24 cellular contexts compared by ENCODE assay signal in genomic region chr10:90734415-90734814, GRCh38.
DNase-seq lines count a peak whose midpoint lies in the region; ATAC-seq and TF ChIP-seq lines count a peak whose summit lies in the region.
"Had no signal": no experiment of that assay in that cellular context is flagged by ENCODE, and none has a peak within 500 bp of the region (broad histone marks: within the 10 kb centered on the region; RNA-seq: fewer than 3 reads in every experiment).

No MANE protein-coding gene starts in this region.

- POLR2A ChIA-PET in WTC11 (lab: Charles Lee) = no interaction called here

- H3K4me2 ChIP-seq in GM23338 (no peak overlapping the region), neural progenitor cell (peak overlapping the region; percentile 37)
- H3K4me2 ChIP-seq: BLaER1 had no signal

- TF ChIP-seq CTCF in GM23338 (conservative IDR thresholded peaks at IDR 0.05; ENCODE audit: low read depth in 2 of 2) (no peak), WTC11 (IDR thresholded peaks at IDR 0.05) (no peak), neural progenitor cell (IDR thresholded peaks at IDR 0.05) (no peak)

- H2AFZ ChIP-seq in GM23338 = no peak overlapping the region
- peak overlapping the region; percentile 74 for H2AFZ ChIP-seq in neural progenitor cell (replicated peaks)

- H3K4me3 ChIP-seq in GM23338 (no peak overlapping the region), neural progenitor cell (no peak overlapping the region)
- H3K4me3 ChIP-seq: BLaER1 had no signal

- H3K9me2 ChIP-seq in GM23338 (ENCODE audit: insufficient read depth) = no peaks in the 10 kb centered on the region

- peak; percentile 2 for DNase-seq in NCI-H82 (lab: John Stamatoyannopoulos, UW)
- DNase-seq in NCI-H82 treated with DMSO at 0.1 percent for 48 hours (lab: John Stamatoyannopoulos, UW; ENCODE audit: unreplicated experiment) = no peak
- peak; percentile 26 for DNase-seq in GM23338 (ENCODE audit: low spot score)
- DNase-seq in WTC11 (ENCODE audit: low spot score) = no peak
- no peak for DNase-seq in neural progenitor cell (ENCODE audit: low spot score)
- DNase-seq in NCI-H2029 (lab: John Stamatoyannopoulos, UW) = no peak
- DNase-seq: 8988T; ACHN; BE2C; C1 segment of cervical spinal cord; CD4-positive, alpha-beta memory T cell; CD4-positive, CD25-positive, alpha-beta regulatory T cell; CD8-positive, alpha-beta memory T cell; COR-L47; DMS153; DMS53; DMS79; DND-41; EL; GF-D8 had no signal

- H3K4me1 ChIP-seq in GM23338 (ENCODE audit: insufficient read depth) (0 out of 2 replicates have a peak, but pooled peaks cover 3% of the 10 kb centered on the region), neural progenitor cell (peaks cover 16% of the 10 kb centered on the region)
- H3K4me1 ChIP-seq: BE2C, BLaER1 had no signal

- H3K27me3 Mint-ChIP-seq in GM23338 (ENCODE audit: insufficient read depth, low read depth, poor library complexity) (no peaks in the 10 kb centered on the region), WTC11 (ENCODE audit: low read depth) (no peaks in the 10 kb centered on the region), neural progenitor cell (ENCODE audit: insufficient read depth, low read depth) (no peaks in the 10 kb centered on the region)
- H3K27me3 Mint-ChIP-seq: CD4-positive, CD25-positive, alpha-beta regulatory T cell had no signal

- H3K4me3 Mint-ChIP-seq in GM23338 (no peak overlapping the region), WTC11 (no peak overlapping the region), neural progenitor cell (no peak overlapping the region)
- H3K4me3 Mint-ChIP-seq: CD14-positive monocyte; CD4-positive, alpha-beta memory T cell; CD4-positive, CD25-positive, alpha-beta regulatory T cell; CD8-positive, alpha-beta memory T cell had no signal

- no peaks in the 10 kb centered on the region for H3K9me3 ChIP-seq in neural progenitor cell (ENCODE audit: low read depth)
- H3K9me3 ChIP-seq: BE2C, BLaER1 had no signal

- no peaks in the 10 kb centered on the region for H3K36me3 Mint-ChIP-seq in GM23338 (ENCODE audit: low read depth)
- no peaks in the 10 kb centered on the region for H3K36me3 Mint-ChIP-seq in WTC11
- H3K36me3 Mint-ChIP-seq in neural progenitor cell = no peaks in the 10 kb centered on the region
- H3K36me3 Mint-ChIP-seq: CD14-positive monocyte; CD4-positive, alpha-beta memory T cell; CD4-positive, CD25-positive, alpha-beta regulatory T cell; CD8-positive, alpha-beta memory T cell had no signal

- no peak overlapping the region for H3K27ac Mint-ChIP-seq in GM23338
- H3K27ac Mint-ChIP-seq in WTC11 = no peak overlapping the region
- H3K27ac Mint-ChIP-seq in neural progenitor cell = no peak overlapping the region
- H3K27ac Mint-ChIP-seq: CD14-positive monocyte; CD4-positive, alpha-beta memory T cell; CD4-positive, CD25-positive, alpha-beta regulatory T cell; CD8-positive, alpha-beta memory T cell had no signal

- H3K27ac ChIP-seq in GM23338 (ENCODE audit: low read depth) (no peak overlapping the region), neural progenitor cell (peak overlapping the region; percentile 10)
- H3K27ac ChIP-seq: BLaER1 had no signal

- H3K9me3 Mint-ChIP-seq in GM23338 (no peaks in the 10 kb centered on the region), WTC11 (no peaks in the 10 kb centered on the region), neural progenitor cell (no peaks in the 10 kb centered on the region)
- H3K9me3 Mint-ChIP-seq: CD14-positive monocyte; CD4-positive, alpha-beta memory T cell; CD8-positive, alpha-beta memory T cell had no signal

- H3K79me2 ChIP-seq in GM23338 (replicated peaks; ENCODE audit: insufficient read depth) = no peaks in the 10 kb centered on the region; the same call in 1 of the 2 replicates
- H3K79me2 ChIP-seq in neural progenitor cell (ENCODE audit: low read depth) = no peaks in the 10 kb centered on the region

- no peaks in the 10 kb centered on the region for H4K20me1 ChIP-seq in GM23338 (replicated peaks; ENCODE audit: insufficient read depth)
- H4K20me1 ChIP-seq in neural progenitor cell (ENCODE audit: low read depth) = no peaks in the 10 kb centered on the region
- H4K20me1 ChIP-seq: BLaER1 had no signal

- H3K36me3 ChIP-seq in GM23338 (ENCODE audit: insufficient read depth) (no peaks in the 10 kb centered on the region), neural progenitor cell (no peaks in the 10 kb centered on the region)
- H3K36me3 ChIP-seq: BE2C, BLaER1 had no signal

- H3K9ac ChIP-seq in neural progenitor cell = no peak overlapping the region
- H3K9ac ChIP-seq: BLaER1 had no signal

- no peaks in the 10 kb centered on the region for H3F3A ChIP-seq in GM23338 (replicated peaks; ENCODE audit: low read depth)
- peaks cover 6% of the 10 kb centered on the region for H3F3A ChIP-seq in neural progenitor cell (ENCODE audit: low read depth)

- peak; percentile 87 for ATAC-seq in GM23338
- ATAC-seq in WTC11 = peak; percentile 73
- ATAC-seq in GM21737 (IDR thresholded peaks at IDR 0.05; ENCODE audit: unreplicated experiment) = no peak
- no peak for ATAC-seq in GM21825 (IDR thresholded peaks at IDR 0.05; ENCODE audit: unreplicated experiment)

- H3K27me3 ChIP-seq in GM23338 (ENCODE audit: insufficient read depth) (no peaks in the 10 kb centered on the region), neural progenitor cell (no peaks in the 10 kb centered on the region)
- H3K27me3 ChIP-seq: BLaER1 had no signal

- CTCF ChIA-PET in WTC11 (lab: Charles Lee) = interaction anchor here (0.6 to 0.8 kb wide), 2 partner anchors 9 to 131 kb away, joined by 4 to 6 read pairs; no protein-coding TSS in a partner anchor

- H3K4me1 Mint-ChIP-seq in GM23338 = peaks cover 24% of the 10 kb centered on the region; the same call in 2 of the 3 replicates
- peaks cover 22% of the 10 kb centered on the region for H3K4me1 Mint-ChIP-seq in WTC11
- H3K4me1 Mint-ChIP-seq in neural progenitor cell = no peaks in the 10 kb centered on the region
- H3K4me1 Mint-ChIP-seq: CD14-positive monocyte; CD4-positive, alpha-beta memory T cell; CD4-positive, CD25-positive, alpha-beta regulatory T cell; CD8-positive, alpha-beta memory T cell had no signal

TF ChIP-seq in GM23338, 12 proteins besides CTCF, POLR2A, EP300 and RAD21 (continues in another document):
- TF ChIP-seq ETS1 (IDR thresholded peaks at IDR 0.05) (no peak), ZNF331 (CRISPR knock-in tag; IDR thresholded peaks at IDR 0.05; ENCODE audit: low read depth) (no peak), EZH2 (IDR thresholded peaks at IDR 0.05; ENCODE audit: low read depth, unreplicated experiment) (no peak), NANOG (IDR thresholded peaks at IDR 0.05; ENCODE audit: borderline replicate concordance) (no peak), CREB1 (CRISPR knock-in tag; IDR thresholded peaks at IDR 0.05; ENCODE audit: low read depth) (no peak), STAT1 (IDR thresholded peaks at IDR 0.05; ENCODE audit: unreplicated experiment) (no peak), POLR2AphosphoS5 (IDR thresholded peaks at IDR 0.05; ENCODE audit: low read depth) (no peak)

TF ChIP-seq in WTC11, 78 proteins besides CTCF, POLR2A, EP300 and RAD21 (continues in another document):
- TF ChIP-seq E2F1 (CRISPR knock-in tag; IDR thresholded peaks at IDR 0.05) (no peak), ZNF512 (CRISPR knock-in tag; IDR thresholded peaks at IDR 0.05; ENCODE audit: borderline replicate concordance) (no peak), ZNF121 (CRISPR knock-in tag; IDR thresholded peaks at IDR 0.05) (no peak), ZNF317 (CRISPR knock-in tag; IDR thresholded peaks at IDR 0.05; ENCODE audit: borderline replicate concordance, low read depth) (no peak), SMAD3 (CRISPR knock-in tag; IDR thresholded peaks at IDR 0.05; ENCODE audit: borderline replicate concordance) (no peak)

Comparison
In these comparisons a context has a peak if more than half of its experiments do, and no peak if none do; other contexts are left out.
1. DNase-seq: peak in NCI-H82 (single experiment) and GM23338 (single experiment); none in NCI-H82 treated with DMSO at 0.1 percent for 48 hours (single experiment), WTC11 (single experiment), neural progenitor cell (single experiment) and NCI-H2029 (single experiment).
2. ATAC-seq: peak in GM23338 (single experiment) and WTC11 (single experiment); none in GM21737 (single experiment) and GM21825 (single experiment).